ENCODE assay signal across 9 cellular contexts in the genomic region with DNA sequence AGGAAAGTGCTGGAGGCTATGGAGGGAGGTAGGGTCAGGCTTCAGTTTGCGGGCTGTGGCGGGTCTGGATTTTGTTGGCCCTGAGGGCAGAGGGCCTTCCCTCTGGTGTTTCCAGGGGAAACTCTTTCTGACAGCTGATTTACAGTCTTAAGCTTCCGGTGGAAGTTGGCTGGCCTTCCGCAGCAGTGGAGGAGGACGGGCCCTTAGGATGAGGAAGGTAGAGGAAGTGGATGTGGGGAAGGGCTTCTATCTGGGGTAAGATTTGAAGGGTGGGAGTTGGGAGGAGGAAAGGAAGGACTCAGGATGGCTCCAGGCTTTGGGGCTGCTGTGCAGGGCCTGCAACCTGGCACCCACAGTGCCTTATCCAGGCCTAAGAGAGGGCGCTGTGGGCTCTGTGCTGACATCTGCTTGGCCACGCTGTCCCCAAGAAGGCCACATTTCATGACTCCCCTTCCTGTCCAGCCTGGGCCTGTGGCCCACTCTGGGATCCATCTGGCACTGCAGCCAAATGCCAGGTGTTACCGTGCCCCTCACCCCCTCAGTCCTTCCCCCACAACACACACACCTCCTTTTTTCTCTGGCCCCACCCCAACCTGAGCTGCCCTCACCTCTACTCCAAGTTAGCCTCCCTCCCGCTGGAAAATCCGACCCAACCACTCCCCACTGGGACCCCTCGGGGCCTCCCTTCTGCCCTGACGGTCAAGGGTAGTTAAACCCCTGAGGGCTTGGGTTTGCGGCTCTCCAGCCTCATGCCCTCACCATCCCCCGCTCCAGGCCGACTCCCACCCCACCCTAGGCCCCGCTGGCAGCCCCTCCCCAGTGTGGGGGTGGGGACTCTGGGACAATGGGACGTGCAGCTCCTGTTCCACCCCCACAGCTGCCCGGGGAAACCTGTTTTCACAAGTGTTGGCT. TPM values are rescaled to one million over a fixed set of nuclear protein-coding genes. Genes with fewer than 3 reads are reported as not detected.
DNase-seq lines count a peak whose midpoint lies in the region; ATAC-seq, FAIRE-seq and TF ChIP-seq lines count a peak whose summit lies in the region.
"Had no signal": no experiment of that assay in that cellular context is flagged by ENCODE, and none has a peak within 500 bp of the region (broad histone marks: within the 10 kb centered on the region; RNA-seq: fewer than 3 reads in every experiment).

No MANE protein-coding gene starts in this region.

- TF ChIP-seq CTCF in HCT116 (IDR thresholded peaks at IDR 0.05 in 2 of 3, conservative IDR thresholded peaks at IDR 0.05 in 1 of 3; ENCODE audit: borderline replicate concordance in 1 of 3, insufficient read depth in 1 of 3, low read depth in 2 of 3, low read length in 2 of 3) (no peak), glutamatergic neuron (IDR thresholded peaks at IDR 0.05; ENCODE audit: partially characterized antibody, unreplicated experiment) (no peak)

- H3K36me3 ChIP-seq in HCT116 (ENCODE audit: control insufficient read depth in 1 of 2, insufficient read depth in 2 of 2, low read length in 2 of 2) (no peaks in the 10 kb centered on the region), aorta (ENCODE audit: control insufficient read depth in 1 of 2, insufficient read depth in 2 of 2, low read length in 1 of 2) (no peaks in the 10 kb centered on the region)

- FAIRE-seq in urothelium cell line (lab: Jason Lieb, UNC) = no peak

- RAD21 ChIA-PET in HCT116 (lab: Charles Lee; ENCODE audit: low non-redundant PET in 1 of 2, low total read pairs in 2 of 2, uncharacterized antibody in 2 of 2, unreplicated experiment in 2 of 2) = no interaction called here

- no peak overlapping the region for H2AFZ ChIP-seq in HCT116 (ENCODE audit: low read depth, low read length, poor library complexity, severe bottlenecking)

- no peaks in the 10 kb centered on the region for H3K79me2 ChIP-seq in HCT116 (ENCODE audit: insufficient read depth, low read length)

- H3K27me3 ChIP-seq in HCT116 (ENCODE audit: insufficient read depth, low read length) (no peaks in the 10 kb centered on the region; the same call in 1 of the 2 replicates), aorta (ENCODE audit: control insufficient read depth in 1 of 2, insufficient read depth in 2 of 2, low read length in 1 of 2) (no peaks in the 10 kb centered on the region)

- no peak overlapping the region for H3K4me3 Mint-ChIP-seq in glutamatergic neuron (ENCODE audit: unreplicated experiment)
- H3K4me3 Mint-ChIP-seq: natural killer cell treated with Interleukin-12 subunit alpha and Interleukin-12 subunit beta and Interleukin-15 and Interleukin-18, amount 100 ng/mL, for 72 hours had no signal

- WGBS in aorta, 2 donors = 66 to 67% methylated on average over 18 of the region's 18 CpGs

- peaks cover 28% of the 10 kb centered on the region for H3K4me1 Mint-ChIP-seq in glutamatergic neuron (ENCODE audit: low read depth, unreplicated experiment)

- TF ChIP-seq POLR2A in HCT116 (IDR thresholded peaks at IDR 0.05; ENCODE audit: borderline replicate concordance, extremely low read depth, insufficient read depth, insufficient read length) = no peak

- no peak overlapping the region for H3K9ac ChIP-seq in HCT116 (ENCODE audit: low read length)

- H4K20me1 ChIP-seq in HCT116 (ENCODE audit: insufficient read depth) = no peaks in the 10 kb centered on the region

- no TSS peak for BruUV-seq in HCT116 (replicated peaks; lab: Mats Ljungman, UMichigan)

- no peak; the same call in 1 of the 2 replicates for TF ChIP-seq RAD21 in HCT116 (IDR thresholded peaks at IDR 0.05; ENCODE audit: low read depth)

- H3K4me3 ChIP-seq in HCT116 (replicated peaks in 1 of 2; ENCODE audit: low read depth in 1 of 2, low read length in 2 of 2) = no peak overlapping the region
- H3K4me3 ChIP-seq in aorta (ENCODE audit: low read length in 2 of 2) = no peak overlapping the region

- H3K27ac ChIP-seq in HCT116 (ENCODE audit: low read depth, low read length) (no peak overlapping the region), aorta (ENCODE audit: low read depth in 1 of 2, low read length in 2 of 2) (no peak overlapping the region)

- H3K9me3 Mint-ChIP-seq in glutamatergic neuron (ENCODE audit: unreplicated experiment) = peaks cover 7% of the 10 kb centered on the region
- H3K9me3 Mint-ChIP-seq: natural killer cell treated with Interleukin-12 subunit alpha and Interleukin-12 subunit beta and Interleukin-15 and Interleukin-18, amount 100 ng/mL, for 72 hours had no signal

- H3K4me2 ChIP-seq in HCT116 (ENCODE audit: low read length) = peak overlapping the region; percentile 28; the same call in 1 of the 2 replicates

- no peaks in the 10 kb centered on the region for H3K36me3 Mint-ChIP-seq in glutamatergic neuron (ENCODE audit: unreplicated experiment)
- H3K36me3 Mint-ChIP-seq: natural killer cell treated with Interleukin-12 subunit alpha and Interleukin-12 subunit beta and Interleukin-15 and Interleukin-18, amount 100 ng/mL, for 72 hours had no signal

- H3K9me3 ChIP-seq in HCT116 (ENCODE audit: control insufficient read depth in 1 of 2, insufficient read depth in 1 of 2, low read depth in 1 of 2, low read length in 2 of 2) (no peaks in the 10 kb centered on the region), aorta (ENCODE audit: control insufficient read depth, low read length) (no peaks in the 10 kb centered on the region)

- peaks cover 9 to 14% of the 10 kb centered on the region in 2 experiments; a peak in 3 of 4 replicates for H3K4me1 ChIP-seq in HCT116 (ENCODE audit: control insufficient read depth in 1 of 2, insufficient read depth in 2 of 2, low read length in 2 of 2)
- H3K4me1 ChIP-seq in aorta (ENCODE audit: control insufficient read depth in 1 of 2, insufficient read depth in 2 of 2, low read length in 2 of 2) = no peaks in the 10 kb centered on the region

- intact Hi-C loops in HCT116 (cut with micrococcal nuclease) (no loop called here), posterior vena cava (cut with DNase I) (no loop called here), aorta (cut with DNase I) (no loop called here)

- CTCF ChIA-PET in HCT116 (lab: Charles Lee) = no interaction called here

- no peak for DNase-seq in HCT116 (ENCODE audit: low read depth, low spot score)
- DNase-seq in NCI-H524 treated with DMSO at 0.1 percent for 48 hours (lab: John Stamatoyannopoulos, UW) = peak; percentile 77
- DNase-seq in glutamatergic neuron = peak; percentile 47
- DNase-seq in posterior vena cava (ENCODE audit: low spot score) = peak; percentile 75
- DNase-seq in aorta = no peak
- no peak for DNase-seq in stimulated activated CD4-positive, alpha-beta T cell treated with anti-CD3 and anti-CD28 coated beads, Interleukin-15, amount 100 ng/mL, for 24 hours
- no peak for DNase-seq in GM03348 (ENCODE audit: low spot score)
- DNase-seq in urothelium cell line (ENCODE audit: low spot score) = no peak

- H3K9me2 ChIP-seq in HCT116 (ENCODE audit: insufficient read depth) = no peaks in the 10 kb centered on the region

- POLR2A ChIA-PET in HCT116 (lab: Charles Lee) = no interaction called here

- H3K27me3 Mint-ChIP-seq in glutamatergic neuron (ENCODE audit: unreplicated experiment) = no peaks in the 10 kb centered on the region
- H3K27me3 Mint-ChIP-seq: natural killer cell treated with Interleukin-12 subunit alpha and Interleukin-12 subunit beta and Interleukin-15 and Interleukin-18, amount 100 ng/mL, for 72 hours had no signal

- ATAC-seq in HCT116 (peak; percentile 47), aorta (ENCODE audit: low FRiP score) (no peak)

- peak overlapping the region; percentile 82 for H3K27ac Mint-ChIP-seq in glutamatergic neuron (ENCODE audit: unreplicated experiment)

TF ChIP-seq in HCT116, 20 proteins besides CTCF, POLR2A, EP300 and RAD21:
- TF ChIP-seq CEBPB (IDR thresholded peaks at IDR 0.05; ENCODE audit: low read depth) (no peak), EGR1 (IDR thresholded peaks at IDR 0.05; ENCODE audit: low read depth) (peak; percentile 41; the same call in 1 of the 2 replicates)
TF ChIP-seq in HCT116: peak in this region for 1.

RNA-seq across cellular contexts. Expression of a gene that starts 7.7 kb away (rescaled TPM):
- 17.8 TPM for total RNA-seq in HCT116 (2021; ENCODE audit: unreplicated experiment)
- polyA plus RNA-seq in HCT116 (2012) = 8.8 and 9.1 TPM in 2 replicates
- 24.6 TPM for total RNA-seq in glutamatergic neuron (ENCODE audit: unreplicated experiment)
- 10 to 100 TPM; 17.8 to 29.6 TPM for total RNA-seq in posterior vena cava
- 10 to 100 TPM; 24.8 to 44.0 TPM for total RNA-seq in aorta
- 1 to 10 TPM; 2.3 to 6.9 TPM for polyA plus RNA-seq in aorta

Comparison
In these comparisons a context has a peak if more than half of its experiments do, and no peak if none do; other contexts are left out.
1. DNase-seq: peak in NCI-H524 treated with DMSO at 0.1 percent for 48 hours (single experiment), glutamatergic neuron (single experiment) and posterior vena cava (single experiment); none in HCT116 (single experiment), aorta (0 of 2), stimulated activated CD4-positive, alpha-beta T cell treated with anti-CD3 and anti-CD28 coated beads, Interleukin-15, amount 100 ng/mL, for 24 hours (single experiment), GM03348 (single experiment) and urothelium cell line (single experiment).